17 cellular contexts compared by ENCODE assay signal in genomic region chr2:66717973-66718372, GRCh38.
DNase-seq lines count a peak whose midpoint lies in the region; ATAC-seq and TF ChIP-seq lines count a peak whose summit lies in the region.
"Had no signal": no experiment of that assay in that cellular context is flagged by ENCODE, and none has a peak within 500 bp of the region (broad histone marks: within the 10 kb centered on the region; RNA-seq: fewer than 3 reads in every experiment).

No MANE protein-coding gene starts in this region.

- peak overlapping the region; percentile 72; the same call in 1 of the 2 replicates for H2AFZ ChIP-seq in GM23338
- H2AFZ ChIP-seq: GM23248 had no signal

- ATAC-seq in GM23338 (peak; percentile 61), HG02981 (IDR thresholded peaks at IDR 0.05; ENCODE audit: unreplicated experiment) (no peak)
- peak; percentile 39 for ATAC-seq in stimulated activated memory B cell treated with anti-CD40 and anti-IgM and Interleukin-4, amounts not matched to agents 10 μg/mL and 1 μg/mL and 100 μg/mL, for 72 hours

- H3K4me1 Mint-ChIP-seq in GM23338: peaks cover 8% of the 10 kb centered on the region
- peaks cover 22% of the 10 kb centered on the region for H3K4me1 Mint-ChIP-seq in brain
- H3K4me1 Mint-ChIP-seq in nephron progenitor cell: peaks cover 31% of the 10 kb centered on the region
- no peaks in the 10 kb centered on the region for H3K4me1 Mint-ChIP-seq in stimulated activated memory B cell treated with anti-CD40 and anti-IgM and Interleukin-4, amounts not matched to agents 10 μg/mL and 1 μg/mL and 100 μg/mL, for 72 hours
- H3K4me1 Mint-ChIP-seq in progenitor cell of endocrine pancreas (ENCODE audit: low read depth): peaks cover 13% of the 10 kb centered on the region
- H3K4me1 Mint-ChIP-seq: IgD-negative memory B cell had no signal

- peaks cover 5% of the 10 kb centered on the region; the same call in 1 of the 2 replicates for H3K9me2 ChIP-seq in GM23338 (ENCODE audit: insufficient read depth)

- no peak overlapping the region for H3K4me2 ChIP-seq in GM23338

- no peaks in the 10 kb centered on the region for H3F3A ChIP-seq in GM23338 (replicated peaks; ENCODE audit: low read depth)

- peaks cover 2% of the 10 kb centered on the region for H3K27me3 Mint-ChIP-seq in GM23338 (ENCODE audit: insufficient read depth, low read depth, poor library complexity)
- peaks cover 4% of the 10 kb centered on the region for H3K27me3 Mint-ChIP-seq in brain
- H3K27me3 Mint-ChIP-seq in nephron progenitor cell (ENCODE audit: low read depth, poor library complexity): peaks cover 6% of the 10 kb centered on the region
- H3K27me3 Mint-ChIP-seq in stimulated activated memory B cell treated with anti-CD40 and anti-IgM and Interleukin-4, amounts not matched to agents 10 μg/mL and 1 μg/mL and 100 μg/mL, for 72 hours: no peaks in the 10 kb centered on the region
- no peaks in the 10 kb centered on the region for H3K27me3 Mint-ChIP-seq in progenitor cell of endocrine pancreas
- H3K27me3 Mint-ChIP-seq: CD4-positive, alpha-beta T cell; IgD-negative memory B cell had no signal

- no peaks in the 10 kb centered on the region for H4K20me1 ChIP-seq in GM23338 (replicated peaks; ENCODE audit: insufficient read depth)

- H3K27ac ChIP-seq in GM23338 (ENCODE audit: low read depth): no peak overlapping the region
- H3K27ac ChIP-seq: GM23248 had no signal

- TF ChIP-seq CTCF in GM23338 (conservative IDR thresholded peaks at IDR 0.05; ENCODE audit: low read depth in 2 of 2) (no peak), brain (conservative IDR thresholded peaks at IDR 0.05) (no peak), nephron progenitor cell (IDR thresholded peaks at IDR 0.05) (no peak), progenitor cell of endocrine pancreas (IDR thresholded peaks at IDR 0.05; ENCODE audit: unreplicated experiment) (no peak)

- H3K36me3 Mint-ChIP-seq in GM23338 (ENCODE audit: low read depth) (no peaks in the 10 kb centered on the region), brain (no peaks in the 10 kb centered on the region), nephron progenitor cell (ENCODE audit: low read depth) (peaks cover 11% of the 10 kb centered on the region), progenitor cell of endocrine pancreas (ENCODE audit: insufficient read depth) (peaks cover 1% of the 10 kb centered on the region)
- no peaks in the 10 kb centered on the region for H3K36me3 Mint-ChIP-seq in stimulated activated memory B cell treated with anti-CD40 and anti-IgM and Interleukin-4, amounts not matched to agents 10 μg/mL and 1 μg/mL and 100 μg/mL, for 72 hours

- no peaks in the 10 kb centered on the region for H3K79me2 ChIP-seq in GM23338 (replicated peaks; ENCODE audit: insufficient read depth)

- H3K27me3 ChIP-seq in GM23338 (ENCODE audit: insufficient read depth): no peaks in the 10 kb centered on the region

- H3K4me3 Mint-ChIP-seq in GM23338 (no peak overlapping the region), brain (peak overlapping the region in 1 of 5 experiments; percentile 0), nephron progenitor cell (no peak overlapping the region), progenitor cell of endocrine pancreas (ENCODE audit: low read depth) (no peak overlapping the region)
- H3K4me3 Mint-ChIP-seq in stimulated activated memory B cell treated with anti-CD40 and anti-IgM and Interleukin-4, amounts not matched to agents 10 μg/mL and 1 μg/mL and 100 μg/mL, for 72 hours: no peak overlapping the region
- H3K4me3 Mint-ChIP-seq: CD4-positive, alpha-beta T cell; H9; IgD-negative memory B cell had no signal

- DNase-seq in GM23338 (ENCODE audit: low spot score): no peak
- DNase-seq in nephron progenitor cell: no peak
- no peak for DNase-seq in progenitor cell of endocrine pancreas (ENCODE audit: low spot score, unreplicated experiment)
- no peak for DNase-seq in NCI-H1105 (lab: John Stamatoyannopoulos, UW)
- DNase-seq: ACHN; C1 segment of cervical spinal cord; CD4-positive, alpha-beta T cell; COR-L47; DMS53; GF-D8; GM23248; H9; KG1 had no signal

- H3K4me1 ChIP-seq in GM23338 (ENCODE audit: insufficient read depth): no peaks in the 10 kb centered on the region; the same call in 1 of the 2 replicates

- no peaks in the 10 kb centered on the region for H3K36me3 ChIP-seq in GM23338 (ENCODE audit: insufficient read depth)

- H3K9me3 Mint-ChIP-seq in GM23338 (no peaks in the 10 kb centered on the region), brain (peaks cover 0 to 14% (median 0%) of the 10 kb centered on the region in 5 experiments), nephron progenitor cell (peaks cover 3% of the 10 kb centered on the region), progenitor cell of endocrine pancreas (ENCODE audit: low read depth) (peaks cover 4% of the 10 kb centered on the region)
- no peaks in the 10 kb centered on the region for H3K9me3 Mint-ChIP-seq in stimulated activated memory B cell treated with anti-CD40 and anti-IgM and Interleukin-4, amounts not matched to agents 10 μg/mL and 1 μg/mL and 100 μg/mL, for 72 hours
- H3K9me3 Mint-ChIP-seq: H9 had no signal

- no peak overlapping the region for H3K4me3 ChIP-seq in GM23338
- H3K4me3 ChIP-seq: GM23248 had no signal

- H3K27ac Mint-ChIP-seq in GM23338 (no peak overlapping the region), brain (peak overlapping the region in 3 of 5 experiments; percentile 39 to 93 (median 88)), nephron progenitor cell (peak overlapping the region; percentile 32), progenitor cell of endocrine pancreas (no peak overlapping the region)
- no peak overlapping the region for H3K27ac Mint-ChIP-seq in stimulated activated memory B cell treated with anti-CD40 and anti-IgM and Interleukin-4, amounts not matched to agents 10 μg/mL and 1 μg/mL and 100 μg/mL, for 72 hours
- H3K27ac Mint-ChIP-seq: CD4-positive, alpha-beta T cell; IgD-negative memory B cell had no signal

TF ChIP-seq in GM23338, 12 proteins besides CTCF, POLR2A, EP300 and RAD21 (continues in another document):
- TF ChIP-seq POLR2AphosphoS5 (IDR thresholded peaks at IDR 0.05; ENCODE audit: low read depth) (no peak), ETS1 (IDR thresholded peaks at IDR 0.05) (no peak), NANOG (IDR thresholded peaks at IDR 0.05; ENCODE audit: borderline replicate concordance) (no peak), ZNF331 (CRISPR knock-in tag; IDR thresholded peaks at IDR 0.05; ENCODE audit: low read depth) (no peak), CREB1 (CRISPR knock-in tag; IDR thresholded peaks at IDR 0.05; ENCODE audit: low read depth) (no peak), STAT1 (IDR thresholded peaks at IDR 0.05; ENCODE audit: unreplicated experiment) (no peak)

Comparison
In these comparisons a context has a peak if more than half of its experiments do, and no peak if none do; other contexts are left out.
1. H3K27ac Mint-ChIP-seq: peak in brain (3 of 5) and nephron progenitor cell (single experiment); none in GM23338 (single experiment), stimulated activated memory B cell treated with anti-CD40 and anti-IgM and Interleukin-4, amounts not matched to agents 10 μg/mL and 1 μg/mL and 100 μg/mL, for 72 hours (single experiment) and progenitor cell of endocrine pancreas (single experiment).